Comparison of ENCODE assay signal across 32 cellular contexts in the genomic region with DNA sequence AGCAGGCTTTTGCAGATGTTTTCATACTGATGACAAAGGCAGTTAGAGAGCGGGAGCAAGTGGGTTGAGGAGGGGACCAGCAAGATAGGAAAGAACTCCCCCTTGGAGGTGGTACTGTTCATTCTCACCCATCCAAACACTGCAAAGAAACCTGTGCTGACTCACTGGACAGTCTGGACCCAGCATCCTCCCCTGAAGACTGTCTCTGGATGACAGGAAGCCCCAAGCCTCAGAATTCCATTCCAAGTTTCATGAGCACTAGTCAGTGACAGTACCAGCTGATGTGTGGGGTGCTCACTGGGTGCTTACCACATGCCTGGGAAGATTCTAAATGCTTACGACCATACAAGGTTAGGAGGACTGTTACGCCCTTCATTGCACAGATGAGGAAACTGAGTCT.
"Had no signal": no experiment of that assay in that cellular context is flagged by ENCODE, and none has a peak within 500 bp of the region (broad histone marks: within the 10 kb centered on the region; RNA-seq: fewer than 3 reads in every experiment).

No MANE protein-coding gene starts in this region.

- H3K36me3 ChIP-seq: breast epithelium, cardiac muscle cell, esophagus muscularis mucosa, gastrocnemius medialis, WERI-Rb-1 had no signal

- DNase-seq: activated B cell treated with CpG ODN at 0.5 μM for 24 hours; activated CD4-positive, alpha-beta T cell treated with anti-CD3 and anti-CD28 coated beads for 48 hours; activated CD4-positive, alpha-beta T cell treated with anti-CD3 and anti-CD28 coated beads, Interleukin-2, amount 50 U/mL, for 1 hour; activated CD4-positive, alpha-beta T cell treated with anti-CD3 and anti-CD28 coated beads, Interleukin-2, amount 50 U/mL, for 48 hours; activated CD8-positive, alpha-beta memory T cell treated with anti-CD3 and anti-CD28 coated beads, Interleukin-2, amount 50 U/mL, for 4 hours; activated CD8-positive, alpha-beta T cell treated with anti-CD3 and anti-CD28 coated beads for 36 hours; activated effector memory CD4-positive, alpha-beta T cell treated with anti-CD3 and anti-CD28 coated beads, Interleukin-2, amount 50 U/mL, for 16 hours; activated naive CD4-positive, alpha-beta T cell; activated naive CD4-positive, alpha-beta T cell treated with anti-CD3 and anti-CD28 coated beads, Interleukin-2, amount 50 U/mL, for 16 hours; activated T-cell treated with anti-CD3 and anti-CD28 coated beads, Interleukin-2, amount 50 U/mL, for 1 hour; activated T-cell treated with anti-CD3 and anti-CD28 coated beads, Interleukin-2, amount 50 U/mL, for 48 hours; amygdala; aorta; central memory CD4-positive, alpha-beta T cell; cerebellar nuclear complex; cortex of kidney; dermis blood vessel endothelial cell; effector CD4-positive, alpha-beta T cell; effector memory CD8-positive, alpha-beta T cell; erythroblast; foreskin keratinocyte; gastrocnemius medialis; glutamatergic neuron; T-helper 1 cell; T-helper 17 cell; T1000; WERI-Rb-1 had no signal

- H3K27me3 ChIP-seq: breast epithelium, cardiac muscle cell, foreskin keratinocyte had no signal

- H3K27ac ChIP-seq: breast epithelium, cardiac muscle cell, esophagus muscularis mucosa, foreskin keratinocyte, gastrocnemius medialis, WERI-Rb-1 had no signal

- ATAC-seq: activated CD4-positive, CD25-positive, alpha-beta regulatory T cell treated with anti-CD3 and anti-CD28 coated beads, Interleukin-2, amount 50 U/mL, for 24 hours; activated CD8-positive, alpha-beta memory T cell treated with anti-CD3 and anti-CD28 coated beads, Interleukin-2, amount 10 ng/mL, durations not matched to agents 7 days and 5 days; activated CD8-positive, alpha-beta T cell treated with anti-CD3 and anti-CD28 coated beads for 36 hours; effector memory CD8-positive, alpha-beta T cell; foreskin keratinocyte; gastrocnemius medialis; T-helper 17 cell had no signal

- H3K9me3 ChIP-seq: breast epithelium, esophagus muscularis mucosa, gastrocnemius medialis had no signal

- H3K4me3 ChIP-seq: breast epithelium, cardiac muscle cell, esophagus muscularis mucosa, gastrocnemius medialis had no signal

- H3K4me1 ChIP-seq: breast epithelium, esophagus muscularis mucosa, foreskin keratinocyte, gastrocnemius medialis had no signal
